15 cellular contexts compared by ENCODE assay signal in genomic region chr14:28966416-28967233, GRCh38.
A peak's percentile ranks its signal among the peaks of the same experiment; 100 is the strongest.
DNase-seq lines count a peak whose midpoint lies in the region; ATAC-seq lines count a peak whose summit lies in the region.
"Had no signal": no experiment of that assay in that cellular context is flagged by ENCODE, and none has a peak within 500 bp of the region (broad histone marks: within the 10 kb centered on the region; RNA-seq: fewer than 3 reads in every experiment).

No MANE protein-coding gene starts in this region.

- H3K27me3 ChIP-seq in MG63 = no peaks in the 10 kb centered on the region
- H3K27me3 ChIP-seq: thyroid gland had no signal

- no peak overlapping the region for H3K4me3 ChIP-seq in MG63
- H3K4me3 ChIP-seq: psoas muscle, thyroid gland had no signal

- no peaks in the 10 kb centered on the region for H3K9me3 ChIP-seq in MG63
- H3K9me3 ChIP-seq: psoas muscle, thyroid gland had no signal

- no peaks in the 10 kb centered on the region for H3K36me3 ChIP-seq in MG63
- H3K36me3 ChIP-seq: thyroid gland had no signal

- peak; percentile 94 for ATAC-seq in GM18873 (IDR thresholded peaks at IDR 0.05; ENCODE audit: low FRiP score, unreplicated experiment)
- ATAC-seq in GM21528 (IDR thresholded peaks at IDR 0.05; ENCODE audit: low FRiP score, unreplicated experiment) = peak; percentile 94
- peak; percentile 74 for ATAC-seq in HG03060 (IDR thresholded peaks at IDR 0.05; ENCODE audit: low read depth, unreplicated experiment)
- ATAC-seq in HG03575 (IDR thresholded peaks at IDR 0.05; ENCODE audit: extremely low read depth, insufficient number of reproducible peaks, low FRiP score, unreplicated experiment) = peak; percentile 83
- ATAC-seq: activated CD8-positive, alpha-beta T cell treated with anti-CD3 and anti-CD28 coated beads for 36 hours; left lobe of liver; psoas muscle had no signal

- DNase-seq in MG63 (no peak), NCI-H524 (lab: John Stamatoyannopoulos, UW) (no peak), SIG-M5 (lab: John Stamatoyannopoulos, UW) (no peak), SK-N-DZ (ENCODE audit: low spot score) (no peak)
- DNase-seq: activated CD8-positive, alpha-beta T cell treated with anti-CD3 and anti-CD28 coated beads for 36 hours; COR-L47; hypothalamus; psoas muscle; SHP77 treated with DMSO at 0.1 percent for 48 hours; thyroid gland had no signal
